In genomic region chr15:48811325-48811938, GRCh38 we compare ENCODE assay signal across 8 cellular contexts. TPM values are rescaled to one million over a fixed set of nuclear protein-coding genes. Genes with fewer than 3 reads are reported as not detected.
DNase-seq lines count a peak whose midpoint lies in the region; ATAC-seq and TF ChIP-seq lines count a peak whose summit lies in the region.

No MANE protein-coding gene starts in this region.

- DNase-seq in NOMO-1 treated with dmso at 0.1 percent for 144 hours (lab: John Stamatoyannopoulos, UW; ENCODE audit: unreplicated experiment) = peak; percentile 26
- no peak for DNase-seq in NOMO-1 treated with DMSO at 0.1 percent for 48 hours (lab: John Stamatoyannopoulos, UW; ENCODE audit: unreplicated experiment)
- no peak for DNase-seq in RWPE2 (ENCODE audit: low spot score)
- DNase-seq in fibroblast of villous mesenchyme (ENCODE audit: low read depth) = no peak
- no peak for DNase-seq in prostate gland (ENCODE audit: low spot score)

- H3K4me3 ChIP-seq in RWPE2 (ENCODE audit: severe bottlenecking) (peak overlapping the region; percentile 69), fibroblast of villous mesenchyme (ENCODE audit: low read depth, low read length) (peak overlapping the region; percentile 94), prostate gland (peak overlapping the region; percentile 54 to 65)

- ATAC-seq in RWPE2 (ENCODE audit: low read depth) (no peak), GM18505 (IDR thresholded peaks at IDR 0.05; ENCODE audit: unreplicated experiment) (no peak), GM19023 (IDR thresholded peaks at IDR 0.05; ENCODE audit: unreplicated experiment) (no peak), HG02981 (IDR thresholded peaks at IDR 0.05; ENCODE audit: unreplicated experiment) (no peak)

- intact Hi-C loops in prostate gland (cut with DNase I) = no loop called here

- H3K9me3 ChIP-seq in RWPE2 (ENCODE audit: severe bottlenecking) (no peaks in the 10 kb centered on the region), prostate gland (no peaks in the 10 kb centered on the region)

- TF ChIP-seq CTCF in RWPE2 (IDR thresholded peaks at IDR 0.05; ENCODE audit: poor library complexity, severe bottlenecking) (peak; percentile 48), fibroblast of villous mesenchyme (IDR thresholded peaks at IDR 0.05; ENCODE audit: insufficient read depth, low read depth, low read length) (no peak), prostate gland (IDR thresholded peaks at IDR 0.05) (no peak)

- no peak overlapping the region for H3K27ac ChIP-seq in RWPE2 (ENCODE audit: poor library complexity, severe bottlenecking)
- no peak overlapping the region for H3K27ac ChIP-seq in prostate gland

- peaks cover 9% of the 10 kb centered on the region for H3K4me1 ChIP-seq in RWPE2 (ENCODE audit: insufficient read depth, poor library complexity, severe bottlenecking)
- no peaks in the 10 kb centered on the region for H3K4me1 ChIP-seq in prostate gland (replicated peaks)

- H3K36me3 ChIP-seq in RWPE2 (ENCODE audit: low read depth) (no peaks in the 10 kb centered on the region), prostate gland (no peaks in the 10 kb centered on the region)

- no peaks in the 10 kb centered on the region for H3K27me3 ChIP-seq in RWPE2 (ENCODE audit: insufficient read depth, poor library complexity, severe bottlenecking)
- no peaks in the 10 kb centered on the region for H3K27me3 ChIP-seq in prostate gland (replicated peaks; ENCODE audit: insufficient read depth)

- TF ChIP-seq POLR2A in prostate gland (IDR thresholded peaks at IDR 0.05) = no peak
- no peak for TF ChIP-seq POLR2A in GM18505 (IDR thresholded peaks at IDR 0.05; ENCODE audit: borderline replicate concordance, extremely low read depth, insufficient read depth, insufficient read length)

- 3% methylated on average over 23 of the region's 23 CpGs for WGBS in prostate gland

RNA-seq across cellular contexts. Expression of gene CEP152, which starts 0.6 kb away (rescaled TPM):
- total RNA-seq in fibroblast of villous mesenchyme (5.2 and 14.8 TPM in 2 replicates), prostate gland (1 to 10 TPM; 5.9 to 9.0 TPM)
